In genomic region chr1:116461723-116462122, GRCh38 we compare ENCODE assay signal across 30 cellular contexts.
"Had no signal": no experiment of that assay in that cellular context is flagged by ENCODE, and none has a peak within 500 bp of the region (broad histone marks: within the 10 kb centered on the region; RNA-seq: fewer than 3 reads in every experiment).

No MANE protein-coding gene starts in this region.

- H3K9me3 ChIP-seq: adrenal gland, ascending aorta, body of pancreas, breast epithelium had no signal

- H3K4me3 ChIP-seq: adrenal gland, ascending aorta, body of pancreas, breast epithelium, cardiac muscle cell had no signal

- H3K36me3 ChIP-seq: adrenal gland, ascending aorta, brain microvascular endothelial cell, breast epithelium, cardiac muscle cell had no signal

- H3K4me1 ChIP-seq: adrenal gland, ascending aorta, breast epithelium had no signal

- DNase-seq: activated effector memory CD4-positive, alpha-beta T cell treated with anti-CD3 and anti-CD28 coated beads, Interleukin-2, amount 50 U/mL, for 16 hours; activated effector memory CD4-positive, alpha-beta T cell treated with Interleukin-2 at 50 U/mL for 16 hours; activated gamma-delta T cell; activated gamma-delta T cell treated with Interleukin-2 at 50 U/mL for 16 hours; activated naive CD4-positive, alpha-beta T cell; activated naive CD4-positive, alpha-beta T cell treated with anti-CD3 and anti-CD28 coated beads for 36 hours; activated naive CD4-positive, alpha-beta T cell treated with anti-CD3 and anti-CD28 coated beads, Interleukin-2, amount 10 ng/mL, durations not matched to agents 7 days and 5 days; activated naive CD4-positive, alpha-beta T cell treated with anti-CD3 and anti-CD28 coated beads, Interleukin-2, amount 50 U/mL, for 16 hours; activated naive CD4-positive, alpha-beta T cell treated with Interleukin-2 at 50 U/mL for 16 hours; activated naive CD8-positive, alpha-beta T cell treated with anti-CD3 and anti-CD28 coated beads for 36 hours; activated naive CD8-positive, alpha-beta T cell treated with anti-CD3 and anti-CD28 coated beads, Interleukin-2, amount 10 ng/mL, durations not matched to agents 7 days and 5 days; activated naive CD8-positive, alpha-beta T cell treated with anti-CD3 and anti-CD28 coated beads, Interleukin-2, amount 50 U/mL, for 24 hours; activated T-cell treated with anti-CD3 and anti-CD28 coated beads, Interleukin-2, amount 50 U/mL, for 1 hour; activated T-cell treated with anti-CD3 and anti-CD28 coated beads, Interleukin-2, amount 50 U/mL, for 24 hours; activated T-cell treated with anti-CD3 and anti-CD28 coated beads, Interleukin-2, amount 50 U/mL, for 4 hours; activated T-cell treated with anti-CD3 and anti-CD28 coated beads, Interleukin-2, amount 50 U/mL, for 48 hours; activated T-cell treated with anti-CD3 and anti-CD28 coated beads, Interleukin-2, amount 50 U/mL, for 72 hours; adrenal gland; amniotic stem cell; amygdala; anterior cingulate cortex; aorta; body of pancreas; brain microvascular endothelial cell; caudate nucleus; central memory CD4-positive, alpha-beta T cell; cerebellar nuclear complex had no signal

- H3K27me3 ChIP-seq: adrenal gland, ascending aorta, body of pancreas, brain microvascular endothelial cell, breast epithelium, cardiac muscle cell had no signal

- H3K27ac ChIP-seq: adrenal gland, ascending aorta, body of pancreas, brain microvascular endothelial cell, breast epithelium had no signal
